14 cellular contexts compared by ENCODE assay signal in the genomic region with DNA sequence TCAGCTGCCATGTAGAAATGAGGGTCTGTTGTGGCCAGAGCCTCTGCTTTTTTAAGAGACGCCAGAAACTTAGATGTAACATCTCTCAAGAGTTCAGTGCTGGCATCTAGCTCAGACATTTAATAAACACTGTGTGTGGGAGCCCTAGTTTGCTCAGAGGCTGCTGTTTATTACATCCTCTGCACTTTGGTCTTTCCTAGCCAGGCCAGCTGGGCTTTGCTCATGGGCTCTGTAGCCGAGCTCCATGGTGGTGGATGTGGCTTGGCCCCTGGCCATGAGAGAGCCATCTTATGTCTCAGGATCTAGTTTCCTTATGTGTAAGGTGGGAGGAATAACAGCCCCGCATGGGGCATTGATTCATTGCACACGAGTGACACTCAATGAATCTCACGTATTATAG. TPM values are rescaled to one million over a fixed set of nuclear protein-coding genes. Genes with fewer than 3 reads are reported as not detected.
A peak's percentile ranks its signal among the peaks of the same experiment; 100 is the strongest.
DNase-seq lines count a peak whose midpoint lies in the region; ATAC-seq and TF ChIP-seq lines count a peak whose summit lies in the region.
"Had no signal": no experiment of that assay in that cellular context is flagged by ENCODE, and none has a peak within 500 bp of the region (broad histone marks: within the 10 kb centered on the region; RNA-seq: fewer than 3 reads in every experiment).

No MANE protein-coding gene starts in this region.

- TF ChIP-seq CTCF in 22Rv1 (IDR thresholded peaks at IDR 0.05) (no peak), dorsolateral prefrontal cortex (IDR thresholded peaks at IDR 0.05 in 54 of 56, conservative IDR thresholded peaks at IDR 0.05 in 2 of 56; ENCODE audit: low read depth in 1 of 56, partially characterized antibody in 56 of 56) (no peak)

- H3K36me3 ChIP-seq in muscle layer of colon (ENCODE audit: insufficient read depth, low read length), result peaks cover 58% of the 10 kb centered on the region

- ATAC-seq in HG03354 (IDR thresholded peaks at IDR 0.05; ENCODE audit: poor library complexity, severe bottlenecking, unreplicated experiment), result no peak
- no peak for ATAC-seq in GM18870 (IDR thresholded peaks at IDR 0.05; ENCODE audit: unreplicated experiment)
- ATAC-seq: SK-N-SH treated with all-trans-retinoic acid at 6 μM for 48 hours had no signal

- peaks cover 26% of the 10 kb centered on the region for H3K4me1 ChIP-seq in muscle layer of colon (ENCODE audit: insufficient read depth, low read length)

- H3K27me3 ChIP-seq in dorsolateral prefrontal cortex, result no peaks in the 10 kb centered on the region
- H3K27me3 ChIP-seq in muscle layer of colon (ENCODE audit: control insufficient read depth in 1 of 2, insufficient read depth in 2 of 2, low read length in 2 of 2), result no peaks in the 10 kb centered on the region
- H3K27me3 ChIP-seq: tibial artery had no signal

- DNase-seq in LoVo (ENCODE audit: low spot score) (peak; percentile 32), dorsolateral prefrontal cortex (peak in 1 of 10 donors; percentile 50), DMS114 treated with DMSO at 0.1 percent for 48 hours (lab: John Stamatoyannopoulos, UW; ENCODE audit: unreplicated experiment) (no peak)
- DNase-seq in stimulated activated CD4-positive, alpha-beta T cell treated with anti-CD3 and anti-CD28 coated beads, Interleukin-1b, Interleukin-23, amount 100 ng/mL, for 48 hours, result no peak
- DNase-seq: activated CD4-positive, alpha-beta T cell treated with anti-CD3 and anti-CD28 coated beads, Interleukin-2, amount 50 U/mL, for 4 hours; activated naive CD8-positive, alpha-beta T cell treated with anti-CD3 and anti-CD28 coated beads, Interleukin-2, amount 10 ng/mL, durations not matched to agents 7 days and 5 days; NCI-H2171 treated with DMSO at 0.1 percent for 48 hours; stimulated activated CD4-positive, alpha-beta T cell treated with anti-CD3 and anti-CD28 coated beads, Interleukin-2, amount 100 ng/mL, for 24 hours; tibial artery had no signal

- H3K9me3 ChIP-seq in muscle layer of colon (ENCODE audit: low read length), result no peaks in the 10 kb centered on the region
- H3K9me3 ChIP-seq: tibial artery had no signal

- no peak overlapping the region for H3K9ac ChIP-seq in muscle layer of colon (ENCODE audit: low read length)

- peak overlapping the region; percentile 100 for H3K27ac ChIP-seq in 22Rv1
- H3K27ac ChIP-seq in dorsolateral prefrontal cortex, result peak overlapping the region in 51 of 59 donors; percentile 1 to 83 (median 61)
- peak overlapping the region; percentile 50 for H3K27ac ChIP-seq in muscle layer of colon (ENCODE audit: low read depth, low read length)
- H3K27ac ChIP-seq: tibial artery had no signal

- intact Hi-C loops in dorsolateral prefrontal cortex (cut with DNase I), result no loop called here

- H3K4me3 ChIP-seq in dorsolateral prefrontal cortex (no peak overlapping the region), muscle layer of colon (ENCODE audit: low read depth in 1 of 2, low read length in 2 of 2) (no peak overlapping the region)
- H3K4me3 ChIP-seq: tibial artery had no signal

RNA-seq across cellular contexts. Expression of a gene that starts 30.0 kb away (rescaled TPM):
- 10 to 100 TPM; 12.0 to 71.9 (median 27.0) TPM for total RNA-seq in dorsolateral prefrontal cortex

Comparison
In these comparisons a context has a peak if more than half of its experiments do, and no peak if none do; other contexts are left out.
1. H3K27ac ChIP-seq: peak in every context shown above with its lines; median percentile 100 in 22Rv1; 61 in dorsolateral prefrontal cortex; 50 in muscle layer of colon.